ENCODE assay signal across 1 cellular context in genomic region chr1:168088511-168089325, GRCh38.
TF ChIP-seq lines count a peak whose summit lies in the region.

No MANE protein-coding gene starts in this region.

TF ChIP-seq in K562, 482 proteins besides CTCF, POLR2A, EP300 and RAD21:
- TF ChIP-seq ZBTB1 (CRISPR knock-in tag; IDR thresholded peaks at IDR 0.05; ENCODE audit: borderline replicate concordance, low read depth), result no peak
- no peak for TF ChIP-seq KAT7 (CRISPR knock-in tag; IDR thresholded peaks at IDR 0.05; ENCODE audit: borderline replicate concordance)
- TF ChIP-seq, protein P1, sequence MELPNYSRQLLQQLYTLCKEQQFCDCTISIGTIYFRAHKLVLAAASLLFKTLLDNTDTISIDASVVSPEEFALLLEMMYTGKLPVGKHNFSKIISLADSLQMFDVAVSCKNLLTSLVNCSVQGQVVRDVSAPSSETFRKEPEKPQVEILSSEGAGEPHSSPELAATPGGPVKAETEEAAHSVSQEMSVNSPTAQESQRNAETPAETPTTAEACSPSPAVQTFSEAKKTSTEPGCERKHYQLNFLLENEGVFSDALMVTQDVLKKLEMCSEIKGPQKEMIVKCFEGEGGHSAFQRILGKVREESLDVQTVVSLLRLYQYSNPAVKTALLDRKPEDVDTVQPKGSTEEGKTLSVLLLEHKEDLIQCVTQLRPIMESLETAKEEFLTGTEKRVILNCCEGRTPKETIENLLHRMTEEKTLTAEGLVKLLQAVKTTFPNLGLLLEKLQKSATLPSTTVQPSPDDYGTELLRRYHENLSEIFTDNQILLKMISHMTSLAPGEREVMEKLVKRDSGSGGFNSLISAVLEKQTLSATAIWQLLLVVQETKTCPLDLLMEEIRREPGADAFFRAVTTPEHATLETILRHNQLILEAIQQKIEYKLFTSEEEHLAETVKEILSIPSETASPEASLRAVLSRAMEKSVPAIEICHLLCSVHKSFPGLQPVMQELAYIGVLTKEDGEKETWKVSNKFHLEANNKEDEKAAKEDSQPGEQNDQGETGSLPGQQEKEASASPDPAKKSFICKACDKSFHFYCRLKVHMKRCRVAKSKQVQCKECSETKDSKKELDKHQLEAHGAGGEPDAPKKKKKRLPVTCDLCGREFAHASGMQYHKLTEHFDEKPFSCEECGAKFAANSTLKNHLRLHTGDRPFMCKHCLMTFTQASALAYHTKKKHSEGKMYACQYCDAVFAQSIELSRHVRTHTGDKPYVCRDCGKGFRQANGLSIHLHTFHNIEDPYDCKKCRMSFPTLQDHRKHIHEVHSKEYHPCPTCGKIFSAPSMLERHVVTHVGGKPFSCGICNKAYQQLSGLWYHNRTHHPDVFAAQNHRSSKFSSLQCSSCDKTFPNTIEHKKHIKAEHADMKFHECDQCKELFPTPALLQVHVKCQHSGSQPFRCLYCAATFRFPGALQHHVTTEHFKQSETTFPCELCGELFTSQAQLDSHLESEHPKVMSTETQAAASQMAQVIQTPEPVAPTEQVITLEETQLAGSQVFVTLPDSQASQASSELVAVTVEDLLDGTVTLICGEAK (IDR thresholded peaks at IDR 0.05), result no peak
- TF ChIP-seq, protein P1 (CRISPR knock-in tag; IDR thresholded peaks at IDR 0.05), result no peak
- TF ChIP-seq ZNF561 (CRISPR knock-in tag; conservative IDR thresholded peaks at IDR 0.05), result no peak
- peak; percentile 83 for TF ChIP-seq ZNF24 (IDR thresholded peaks at IDR 0.05)
- no peak for TF ChIP-seq CAMTA2 (CRISPR knock-in tag; conservative IDR thresholded peaks at IDR 0.05)
